Comparison of ENCODE assay signal across 2 cellular contexts in the genomic region with DNA sequence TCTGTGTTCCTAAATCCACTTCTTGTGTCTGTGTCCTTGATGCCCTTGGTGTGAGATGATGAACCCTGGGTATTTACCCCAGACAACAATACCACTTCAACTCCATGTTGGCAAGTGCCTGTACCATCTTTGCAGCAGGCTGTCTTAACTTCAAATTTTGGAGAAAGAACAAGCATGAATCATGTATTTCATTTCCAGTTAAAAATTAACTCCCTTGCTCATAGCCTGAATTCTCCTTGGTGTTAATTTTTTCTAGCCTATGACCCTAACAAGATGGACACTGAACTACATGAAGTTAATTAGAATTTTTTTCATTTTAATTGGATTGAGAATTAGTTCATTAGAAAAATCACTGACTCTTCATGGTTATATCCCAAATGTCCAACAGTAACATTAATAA.
TF ChIP-seq lines count a peak whose summit lies in the region.

No MANE protein-coding gene starts in this region.

TF ChIP-seq in GM23338, 12 proteins besides CTCF, POLR2A, EP300 and RAD21:
- no peak for TF ChIP-seq REST (IDR thresholded peaks at IDR 0.05; ENCODE audit: unreplicated experiment)
- TF ChIP-seq EZH2phosphoT487 (IDR thresholded peaks at IDR 0.05; ENCODE audit: unreplicated experiment), result no peak
- TF ChIP-seq NANOG (IDR thresholded peaks at IDR 0.05; ENCODE audit: borderline replicate concordance), result no peak
- TF ChIP-seq CREB1 (CRISPR knock-in tag; IDR thresholded peaks at IDR 0.05; ENCODE audit: low read depth), result no peak
- TF ChIP-seq EZH2 (IDR thresholded peaks at IDR 0.05; ENCODE audit: low read depth, unreplicated experiment), result no peak
- TF ChIP-seq, protein P1, sequence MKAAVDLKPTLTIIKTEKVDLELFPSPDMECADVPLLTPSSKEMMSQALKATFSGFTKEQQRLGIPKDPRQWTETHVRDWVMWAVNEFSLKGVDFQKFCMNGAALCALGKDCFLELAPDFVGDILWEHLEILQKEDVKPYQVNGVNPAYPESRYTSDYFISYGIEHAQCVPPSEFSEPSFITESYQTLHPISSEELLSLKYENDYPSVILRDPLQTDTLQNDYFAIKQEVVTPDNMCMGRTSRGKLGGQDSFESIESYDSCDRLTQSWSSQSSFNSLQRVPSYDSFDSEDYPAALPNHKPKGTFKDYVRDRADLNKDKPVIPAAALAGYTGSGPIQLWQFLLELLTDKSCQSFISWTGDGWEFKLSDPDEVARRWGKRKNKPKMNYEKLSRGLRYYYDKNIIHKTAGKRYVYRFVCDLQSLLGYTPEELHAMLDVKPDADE (IDR thresholded peaks at IDR 0.05), result no peak
- no peak for TF ChIP-seq POLR2AphosphoS5 (IDR thresholded peaks at IDR 0.05; ENCODE audit: low read depth)

TF ChIP-seq in H1, 55 proteins besides CTCF, POLR2A, EP300 and RAD21 (continued from another document):
- TF ChIP-seq, protein P2, sequence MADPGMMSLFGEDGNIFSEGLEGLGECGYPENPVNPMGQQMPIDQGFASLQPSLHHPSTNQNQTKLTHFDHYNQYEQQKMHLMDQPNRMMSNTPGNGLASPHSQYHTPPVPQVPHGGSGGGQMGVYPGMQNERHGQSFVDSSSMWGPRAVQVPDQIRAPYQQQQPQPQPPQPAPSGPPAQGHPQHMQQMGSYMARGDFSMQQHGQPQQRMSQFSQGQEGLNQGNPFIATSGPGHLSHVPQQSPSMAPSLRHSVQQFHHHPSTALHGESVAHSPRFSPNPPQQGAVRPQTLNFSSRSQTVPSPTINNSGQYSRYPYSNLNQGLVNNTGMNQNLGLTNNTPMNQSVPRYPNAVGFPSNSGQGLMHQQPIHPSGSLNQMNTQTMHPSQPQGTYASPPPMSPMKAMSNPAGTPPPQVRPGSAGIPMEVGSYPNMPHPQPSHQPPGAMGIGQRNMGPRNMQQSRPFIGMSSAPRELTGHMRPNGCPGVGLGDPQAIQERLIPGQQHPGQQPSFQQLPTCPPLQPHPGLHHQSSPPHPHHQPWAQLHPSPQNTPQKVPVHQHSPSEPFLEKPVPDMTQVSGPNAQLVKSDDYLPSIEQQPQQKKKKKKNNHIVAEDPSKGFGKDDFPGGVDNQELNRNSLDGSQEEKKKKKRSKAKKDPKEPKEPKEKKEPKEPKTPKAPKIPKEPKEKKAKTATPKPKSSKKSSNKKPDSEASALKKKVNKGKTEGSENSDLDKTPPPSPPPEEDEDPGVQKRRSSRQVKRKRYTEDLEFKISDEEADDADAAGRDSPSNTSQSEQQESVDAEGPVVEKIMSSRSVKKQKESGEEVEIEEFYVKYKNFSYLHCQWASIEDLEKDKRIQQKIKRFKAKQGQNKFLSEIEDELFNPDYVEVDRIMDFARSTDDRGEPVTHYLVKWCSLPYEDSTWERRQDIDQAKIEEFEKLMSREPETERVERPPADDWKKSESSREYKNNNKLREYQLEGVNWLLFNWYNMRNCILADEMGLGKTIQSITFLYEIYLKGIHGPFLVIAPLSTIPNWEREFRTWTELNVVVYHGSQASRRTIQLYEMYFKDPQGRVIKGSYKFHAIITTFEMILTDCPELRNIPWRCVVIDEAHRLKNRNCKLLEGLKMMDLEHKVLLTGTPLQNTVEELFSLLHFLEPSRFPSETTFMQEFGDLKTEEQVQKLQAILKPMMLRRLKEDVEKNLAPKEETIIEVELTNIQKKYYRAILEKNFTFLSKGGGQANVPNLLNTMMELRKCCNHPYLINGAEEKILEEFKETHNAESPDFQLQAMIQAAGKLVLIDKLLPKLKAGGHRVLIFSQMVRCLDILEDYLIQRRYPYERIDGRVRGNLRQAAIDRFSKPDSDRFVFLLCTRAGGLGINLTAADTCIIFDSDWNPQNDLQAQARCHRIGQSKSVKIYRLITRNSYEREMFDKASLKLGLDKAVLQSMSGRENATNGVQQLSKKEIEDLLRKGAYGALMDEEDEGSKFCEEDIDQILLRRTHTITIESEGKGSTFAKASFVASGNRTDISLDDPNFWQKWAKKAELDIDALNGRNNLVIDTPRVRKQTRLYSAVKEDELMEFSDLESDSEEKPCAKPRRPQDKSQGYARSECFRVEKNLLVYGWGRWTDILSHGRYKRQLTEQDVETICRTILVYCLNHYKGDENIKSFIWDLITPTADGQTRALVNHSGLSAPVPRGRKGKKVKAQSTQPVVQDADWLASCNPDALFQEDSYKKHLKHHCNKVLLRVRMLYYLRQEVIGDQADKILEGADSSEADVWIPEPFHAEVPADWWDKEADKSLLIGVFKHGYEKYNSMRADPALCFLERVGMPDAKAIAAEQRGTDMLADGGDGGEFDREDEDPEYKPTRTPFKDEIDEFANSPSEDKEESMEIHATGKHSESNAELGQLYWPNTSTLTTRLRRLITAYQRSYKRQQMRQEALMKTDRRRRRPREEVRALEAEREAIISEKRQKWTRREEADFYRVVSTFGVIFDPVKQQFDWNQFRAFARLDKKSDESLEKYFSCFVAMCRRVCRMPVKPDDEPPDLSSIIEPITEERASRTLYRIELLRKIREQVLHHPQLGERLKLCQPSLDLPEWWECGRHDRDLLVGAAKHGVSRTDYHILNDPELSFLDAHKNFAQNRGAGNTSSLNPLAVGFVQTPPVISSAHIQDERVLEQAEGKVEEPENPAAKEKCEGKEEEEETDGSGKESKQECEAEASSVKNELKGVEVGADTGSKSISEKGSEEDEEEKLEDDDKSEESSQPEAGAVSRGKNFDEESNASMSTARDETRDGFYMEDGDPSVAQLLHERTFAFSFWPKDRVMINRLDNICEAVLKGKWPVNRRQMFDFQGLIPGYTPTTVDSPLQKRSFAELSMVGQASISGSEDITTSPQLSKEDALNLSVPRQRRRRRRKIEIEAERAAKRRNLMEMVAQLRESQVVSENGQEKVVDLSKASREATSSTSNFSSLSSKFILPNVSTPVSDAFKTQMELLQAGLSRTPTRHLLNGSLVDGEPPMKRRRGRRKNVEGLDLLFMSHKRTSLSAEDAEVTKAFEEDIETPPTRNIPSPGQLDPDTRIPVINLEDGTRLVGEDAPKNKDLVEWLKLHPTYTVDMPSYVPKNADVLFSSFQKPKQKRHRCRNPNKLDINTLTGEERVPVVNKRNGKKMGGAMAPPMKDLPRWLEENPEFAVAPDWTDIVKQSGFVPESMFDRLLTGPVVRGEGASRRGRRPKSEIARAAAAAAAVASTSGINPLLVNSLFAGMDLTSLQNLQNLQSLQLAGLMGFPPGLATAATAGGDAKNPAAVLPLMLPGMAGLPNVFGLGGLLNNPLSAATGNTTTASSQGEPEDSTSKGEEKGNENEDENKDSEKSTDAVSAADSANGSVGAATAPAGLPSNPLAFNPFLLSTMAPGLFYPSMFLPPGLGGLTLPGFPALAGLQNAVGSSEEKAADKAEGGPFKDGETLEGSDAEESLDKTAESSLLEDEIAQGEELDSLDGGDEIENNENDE (IDR thresholded peaks at IDR 0.05; ENCODE audit: insufficient replicate concordance, low read length), result no peak
- TF ChIP-seq FOSL1 (IDR thresholded peaks at IDR 0.05; ENCODE audit: insufficient read depth, low read depth, low read length) (no peak), SUZ12 (IDR thresholded peaks at IDR 0.05; ENCODE audit: low read length) (no peak), CHD2 (IDR thresholded peaks at IDR 0.05; ENCODE audit: low read length) (no peak), CTBP2 (IDR thresholded peaks at IDR 0.05; ENCODE audit: borderline replicate concordance, insufficient read depth, insufficient read length, low read length) (no peak), TEAD4 (IDR thresholded peaks at IDR 0.05; ENCODE audit: low read depth, low read length) (no peak), SIX5 (IDR thresholded peaks at IDR 0.05; ENCODE audit: low read depth, low read length) (no peak), POU5F1 (IDR thresholded peaks at IDR 0.05; ENCODE audit: low read depth, low read length) (no peak), BCL11A (IDR thresholded peaks at IDR 0.05; ENCODE audit: low read depth in 2 of 2, low read length in 2 of 2) (no peak), KDM5A (IDR thresholded peaks at IDR 0.05; ENCODE audit: low read length) (no peak), CBX8 (IDR thresholded peaks at IDR 0.05; ENCODE audit: borderline replicate concordance, low read depth, low read length) (no peak), KDM1A (IDR thresholded peaks at IDR 0.05; ENCODE audit: borderline replicate concordance, low read length) (no peak), SIN3A (conservative IDR thresholded peaks at IDR 0.05 in 1 of 2, IDR thresholded peaks at IDR 0.05 in 1 of 2; ENCODE audit: low read depth in 1 of 2, low read length in 2 of 2) (no peak), TAF7 (optimal IDR thresholded peaks at IDR 0.05; ENCODE audit: borderline replicate concordance, low read depth, low read length) (no peak)
- TF ChIP-seq, protein P3, sequence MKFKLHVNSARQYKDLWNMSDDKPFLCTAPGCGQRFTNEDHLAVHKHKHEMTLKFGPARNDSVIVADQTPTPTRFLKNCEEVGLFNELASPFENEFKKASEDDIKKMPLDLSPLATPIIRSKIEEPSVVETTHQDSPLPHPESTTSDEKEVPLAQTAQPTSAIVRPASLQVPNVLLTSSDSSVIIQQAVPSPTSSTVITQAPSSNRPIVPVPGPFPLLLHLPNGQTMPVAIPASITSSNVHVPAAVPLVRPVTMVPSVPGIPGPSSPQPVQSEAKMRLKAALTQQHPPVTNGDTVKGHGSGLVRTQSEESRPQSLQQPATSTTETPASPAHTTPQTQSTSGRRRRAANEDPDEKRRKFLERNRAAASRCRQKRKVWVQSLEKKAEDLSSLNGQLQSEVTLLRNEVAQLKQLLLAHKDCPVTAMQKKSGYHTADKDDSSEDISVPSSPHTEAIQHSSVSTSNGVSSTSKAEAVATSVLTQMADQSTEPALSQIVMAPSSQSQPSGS (IDR thresholded peaks at IDR 0.05; ENCODE audit: low read length), result no peak
